In genomic region chr4:113469023-113469390, GRCh38 we compare ENCODE assay signal across 1 cellular context.
TF ChIP-seq lines count a peak whose summit lies in the region.

No MANE protein-coding gene starts in this region.

TF ChIP-seq in HCT116, 20 proteins besides CTCF, POLR2A, EP300 and RAD21 (continued from another document):
- TF ChIP-seq ZNF274 (IDR thresholded peaks at IDR 0.05; ENCODE audit: low read depth, low read length) (no peak), ZBTB33 (IDR thresholded peaks at IDR 0.05; ENCODE audit: extremely low read depth, insufficient replicate concordance, low read length) (no peak), ZFX (IDR thresholded peaks at IDR 0.05) (no peak), REST (IDR thresholded peaks at IDR 0.05; ENCODE audit: low read depth) (no peak), TCF7L2 (IDR thresholded peaks at IDR 0.05; ENCODE audit: borderline replicate concordance, extremely low read depth, insufficient read depth, insufficient read length) (no peak), YY1 (IDR thresholded peaks at IDR 0.05; ENCODE audit: extremely low read depth, insufficient replicate concordance, low read depth, low read length) (no peak), ELF1 (IDR thresholded peaks at IDR 0.05; ENCODE audit: borderline replicate concordance, low read depth) (no peak), SIN3A (IDR thresholded peaks at IDR 0.05; ENCODE audit: low read depth) (no peak), EZH2phosphoT487 (IDR thresholded peaks at IDR 0.05; ENCODE audit: borderline replicate concordance) (no peak), EZH2 (IDR thresholded peaks at IDR 0.05) (no peak), ATF3 (IDR thresholded peaks at IDR 0.05) (no peak), MAX (IDR thresholded peaks at IDR 0.05) (no peak)
